Comparison of ENCODE assay signal across 10 cellular contexts in genomic region chr6:43274916-43275597, GRCh38. TPM values are rescaled to one million over a fixed set of nuclear protein-coding genes. Genes with fewer than 3 reads are reported as not detected.
DNase-seq lines count a peak whose midpoint lies in the region; ATAC-seq lines count a peak whose summit lies in the region.
"Had no signal": no experiment of that assay in that cellular context is flagged by ENCODE, and none has a peak within 500 bp of the region (broad histone marks: within the 10 kb centered on the region; RNA-seq: fewer than 3 reads in every experiment).

No MANE protein-coding gene starts in this region.

- no peak overlapping the region for H3K27ac Mint-ChIP-seq in activated T-helper 1 cell treated with anti-CD3 and anti-CD28 coated beads, Interleukin-12 subunit alpha, Interleukin-12 subunit beta, Interleukin-2, Interleukin-4 antibody, amounts not matched to agents 30 ng/mL and 10 ng/mL and 1 ng/mL, durations not matched to agents 14 hours and 24 hours and 36 hours
- H3K27ac Mint-ChIP-seq in stimulated activated naive B cell treated with anti-CD40 and anti-IgM and Interleukin-4, amounts not matched to agents 10 μg/mL and 1 μg/mL and 100 μg/mL, for 72 hours, result peak overlapping the region; percentile 82

- peak overlapping the region; percentile 56 for H3K4me3 ChIP-seq in iPS-18a (ENCODE audit: low read length)

- ATAC-seq in stimulated activated naive B cell treated with anti-CD40 and anti-IgM and Interleukin-4, amounts not matched to agents 10 μg/mL and 1 μg/mL and 100 μg/mL, for 72 hours (replicated peaks), result peak; percentile 32 to 48
- no peak for ATAC-seq in GM21515 (IDR thresholded peaks at IDR 0.05; ENCODE audit: unreplicated experiment)
- ATAC-seq: Panc1 had no signal

- H3K27me3 ChIP-seq in iPS-18a (ENCODE audit: control insufficient read depth, insufficient read depth, low read length), result peaks cover 46% of the 10 kb centered on the region

- no peaks in the 10 kb centered on the region for H3K9me3 ChIP-seq in iPS-18a (ENCODE audit: control insufficient read depth, low read depth, low read length)

- peak; percentile 17 for DNase-seq in NCI-H1105 (lab: John Stamatoyannopoulos, UW)
- DNase-seq in NCI-H1105 treated with DMSO at 0.1 percent for 48 hours (lab: John Stamatoyannopoulos, UW), result no peak
- peak; percentile 10 for DNase-seq in activated T-helper 1 cell treated with anti-CD3 and anti-CD28 coated beads, Interleukin-12 subunit alpha, Interleukin-12 subunit beta, Interleukin-2, Interleukin-4 antibody, amounts not matched to agents 30 ng/mL and 10 ng/mL and 1 ng/mL, durations not matched to agents 14 hours and 24 hours and 36 hours (ENCODE audit: low spot score)
- DNase-seq in stimulated activated naive B cell treated with anti-CD40 and anti-IgM and Interleukin-4, amounts not matched to agents 10 μg/mL and 1 μg/mL and 100 μg/mL, for 72 hours, result no peak
- no peak for DNase-seq in NCI-H1436 treated with DMSO at 0.1 percent for 48 hours (lab: John Stamatoyannopoulos, UW)
- DNase-seq in midbrain (lab: John Stamatoyannopoulos, UW), result no peak
- DNase-seq: left cardiac atrium had no signal

- H3K4me1 ChIP-seq in iPS-18a (ENCODE audit: control insufficient read depth, low read depth, low read length), result peaks cover 9% of the 10 kb centered on the region

- H3K9ac ChIP-seq in iPS-18a (ENCODE audit: low read length), result no peak overlapping the region

- intact Hi-C loops in activated T-helper 1 cell treated with anti-CD3 and anti-CD28 coated beads, Interleukin-12 subunit alpha, Interleukin-12 subunit beta, Interleukin-2, Interleukin-4 antibody, amounts not matched to agents 30 ng/mL and 10 ng/mL and 1 ng/mL, durations not matched to agents 14 hours and 24 hours and 36 hours (cut with micrococcal nuclease), result no loop called here

- H3K36me3 Mint-ChIP-seq in activated T-helper 1 cell treated with anti-CD3 and anti-CD28 coated beads, Interleukin-12 subunit alpha, Interleukin-12 subunit beta, Interleukin-2, Interleukin-4 antibody, amounts not matched to agents 30 ng/mL and 10 ng/mL and 1 ng/mL, durations not matched to agents 14 hours and 24 hours and 36 hours (ENCODE audit: low read depth), result no peaks in the 10 kb centered on the region
- no peaks in the 10 kb centered on the region for H3K36me3 Mint-ChIP-seq in stimulated activated naive B cell treated with anti-CD40 and anti-IgM and Interleukin-4, amounts not matched to agents 10 μg/mL and 1 μg/mL and 100 μg/mL, for 72 hours

- no peak overlapping the region for H3K27ac ChIP-seq in iPS-18a (ENCODE audit: low read length)

- H3K36me3 ChIP-seq in iPS-18a (ENCODE audit: control insufficient read depth, low read depth, low read length), result no peaks in the 10 kb centered on the region

- peaks cover 65% of the 10 kb centered on the region for H3K27me3 Mint-ChIP-seq in activated T-helper 1 cell treated with anti-CD3 and anti-CD28 coated beads, Interleukin-12 subunit alpha, Interleukin-12 subunit beta, Interleukin-2, Interleukin-4 antibody, amounts not matched to agents 30 ng/mL and 10 ng/mL and 1 ng/mL, durations not matched to agents 14 hours and 24 hours and 36 hours (ENCODE audit: insufficient read depth)
- H3K27me3 Mint-ChIP-seq in stimulated activated naive B cell treated with anti-CD40 and anti-IgM and Interleukin-4, amounts not matched to agents 10 μg/mL and 1 μg/mL and 100 μg/mL, for 72 hours, result peaks cover 7 to 22% of the 10 kb centered on the region in 2 donors

- H3K4me3 Mint-ChIP-seq in activated T-helper 1 cell treated with anti-CD3 and anti-CD28 coated beads, Interleukin-12 subunit alpha, Interleukin-12 subunit beta, Interleukin-2, Interleukin-4 antibody, amounts not matched to agents 30 ng/mL and 10 ng/mL and 1 ng/mL, durations not matched to agents 14 hours and 24 hours and 36 hours, result peak overlapping the region; percentile 51
- peak overlapping the region; percentile 80 to 84 for H3K4me3 Mint-ChIP-seq in stimulated activated naive B cell treated with anti-CD40 and anti-IgM and Interleukin-4, amounts not matched to agents 10 μg/mL and 1 μg/mL and 100 μg/mL, for 72 hours

- peaks cover 14% of the 10 kb centered on the region for H3K4me1 Mint-ChIP-seq in activated T-helper 1 cell treated with anti-CD3 and anti-CD28 coated beads, Interleukin-12 subunit alpha, Interleukin-12 subunit beta, Interleukin-2, Interleukin-4 antibody, amounts not matched to agents 30 ng/mL and 10 ng/mL and 1 ng/mL, durations not matched to agents 14 hours and 24 hours and 36 hours (ENCODE audit: low read depth)
- peaks cover 39 to 55% of the 10 kb centered on the region in 2 donors for H3K4me1 Mint-ChIP-seq in stimulated activated naive B cell treated with anti-CD40 and anti-IgM and Interleukin-4, amounts not matched to agents 10 μg/mL and 1 μg/mL and 100 μg/mL, for 72 hours

- no peaks in the 10 kb centered on the region for H3K9me3 Mint-ChIP-seq in activated T-helper 1 cell treated with anti-CD3 and anti-CD28 coated beads, Interleukin-12 subunit alpha, Interleukin-12 subunit beta, Interleukin-2, Interleukin-4 antibody, amounts not matched to agents 30 ng/mL and 10 ng/mL and 1 ng/mL, durations not matched to agents 14 hours and 24 hours and 36 hours
- no peaks in the 10 kb centered on the region for H3K9me3 Mint-ChIP-seq in stimulated activated naive B cell treated with anti-CD40 and anti-IgM and Interleukin-4, amounts not matched to agents 10 μg/mL and 1 μg/mL and 100 μg/mL, for 72 hours

RNA-seq across cellular contexts. Expression of gene SLC22A7, which starts 23.0 kb away (rescaled TPM):
- total RNA-seq in activated T-helper 1 cell treated with anti-CD3 and anti-CD28 coated beads, Interleukin-12 subunit alpha, Interleukin-12 subunit beta, Interleukin-2, Interleukin-4 antibody, amounts not matched to agents 30 ng/mL and 10 ng/mL and 1 ng/mL, durations not matched to agents 14 hours and 24 hours and 36 hours, result not detected in 2 replicates
- total RNA-seq: left cardiac atrium had no signal

RNA-seq across cellular contexts. Expression of gene TTBK1, which starts 31.8 kb away (rescaled TPM):
- 1.7 and 2.0 TPM in 2 replicates for total RNA-seq in activated T-helper 1 cell treated with anti-CD3 and anti-CD28 coated beads, Interleukin-12 subunit alpha, Interleukin-12 subunit beta, Interleukin-2, Interleukin-4 antibody, amounts not matched to agents 30 ng/mL and 10 ng/mL and 1 ng/mL, durations not matched to agents 14 hours and 24 hours and 36 hours

RNA-seq across cellular contexts. Expression of gene CRIP3, which starts 33.6 kb away (rescaled TPM):
- not detected in 2 replicates for total RNA-seq in activated T-helper 1 cell treated with anti-CD3 and anti-CD28 coated beads, Interleukin-12 subunit alpha, Interleukin-12 subunit beta, Interleukin-2, Interleukin-4 antibody, amounts not matched to agents 30 ng/mL and 10 ng/mL and 1 ng/mL, durations not matched to agents 14 hours and 24 hours and 36 hours

RNA-seq across cellular contexts. Expression of gene DNPH1, which starts 45.8 kb away (rescaled TPM):
- total RNA-seq in activated T-helper 1 cell treated with anti-CD3 and anti-CD28 coated beads, Interleukin-12 subunit alpha, Interleukin-12 subunit beta, Interleukin-2, Interleukin-4 antibody, amounts not matched to agents 30 ng/mL and 10 ng/mL and 1 ng/mL, durations not matched to agents 14 hours and 24 hours and 36 hours, result 65.8 and 71.6 TPM in 2 replicates

Comparison
In these comparisons a context has a peak if more than half of its experiments do, and no peak if none do; other contexts are left out.
1. DNase-seq: peak in NCI-H1105 (single experiment) and activated T-helper 1 cell treated with anti-CD3 and anti-CD28 coated beads, Interleukin-12 subunit alpha, Interleukin-12 subunit beta, Interleukin-2, Interleukin-4 antibody, amounts not matched to agents 30 ng/mL and 10 ng/mL and 1 ng/mL, durations not matched to agents 14 hours and 24 hours and 36 hours (single experiment); none in NCI-H1105 treated with DMSO at 0.1 percent for 48 hours (single experiment), stimulated activated naive B cell treated with anti-CD40 and anti-IgM and Interleukin-4, amounts not matched to agents 10 μg/mL and 1 μg/mL and 100 μg/mL, for 72 hours (single experiment), NCI-H1436 treated with DMSO at 0.1 percent for 48 hours (single experiment) and midbrain (single experiment).